25 cellular contexts compared by ENCODE assay signal in genomic region chr2:195871326-195871725, GRCh38.
"Had no signal": no experiment of that assay in that cellular context is flagged by ENCODE, and none has a peak within 500 bp of the region (broad histone marks: within the 10 kb centered on the region; RNA-seq: fewer than 3 reads in every experiment).

No MANE protein-coding gene starts in this region.

- H3K4me3 ChIP-seq: gastrocnemius medialis, hepatocyte, lung, ovary, psoas muscle, sigmoid colon, testis, tibial artery had no signal

- ATAC-seq: esophagus mucosa; gastrocnemius medialis; left lobe of liver; natural killer cell; psoas muscle; right cardiac atrium; stimulated activated effector memory CD8-positive, alpha-beta T cell treated with anti-CD3 and anti-CD28 coated beads, Interleukin-12 subunit alpha, Interleukin-12 subunit beta, amount 100 ng/mL, for 72 hours; stimulated activated naive CD8-positive, alpha-beta T cell treated with anti-CD3 and anti-CD28 coated beads, Interleukin-15, Interleukin-2, amounts not matched to agents 100 U/mL and 50 U/mL, for 24 hours had no signal

- DNase-seq: effector CD8-positive, alpha-beta T cell; endodermal cell; gastrocnemius medialis; head of caudate nucleus; kidney; natural killer cell; occipital lobe; ovary; posterior cingulate gyrus; psoas muscle; right cardiac atrium; sigmoid colon; small intestine; stimulated activated CD4-positive, alpha-beta T cell treated with anti-CD3 and anti-CD28 coated beads, Interleukin-12 subunit alpha, Interleukin-12 subunit beta, amount 100 ng/mL, for 4 hours; stimulated activated CD4-positive, alpha-beta T cell treated with anti-CD3 and anti-CD28 coated beads, Interleukin-1b, Interleukin-23, amount 100 ng/mL, for 48 hours; stimulated activated CD4-positive, alpha-beta T cell treated with anti-CD3 and anti-CD28 coated beads, Interleukin-4, amount 100 ng/mL, for 24 hours; stimulated activated naive CD8-positive, alpha-beta T cell treated with anti-CD3 and anti-CD28 coated beads, Interleukin-15, Interleukin-2, amounts not matched to agents 100 U/mL and 50 U/mL, for 24 hours; substantia nigra; testis; tibial artery had no signal
